18 cellular contexts compared by ENCODE assay signal in genomic region chr12:22702690-22703089, GRCh38.
"Had no signal": no experiment of that assay in that cellular context is flagged by ENCODE, and none has a peak within 500 bp of the region (broad histone marks: within the 10 kb centered on the region; RNA-seq: fewer than 3 reads in every experiment).

No MANE protein-coding gene starts in this region.

- DNase-seq: activated CD4-positive, alpha-beta T cell treated with anti-CD3 and anti-CD28 coated beads for 1 hour; activated CD8-positive, alpha-beta memory T cell treated with anti-CD3 and anti-CD28 coated beads, Interleukin-2, amount 50 U/mL, for 4 hours; activated CD8-positive, alpha-beta T cell treated with anti-CD3 and anti-CD28 coated beads for 36 hours; activated naive CD4-positive, alpha-beta T cell treated with Interleukin-2 at 50 U/mL for 16 hours; caudate nucleus; effector memory CD8-positive, alpha-beta T cell; gastrocnemius medialis; lower lobe of right lung; midbrain; naive B cell; posterior cingulate gyrus; T-helper 9 cell; thyroid gland had no signal

- H3K4me3 Mint-ChIP-seq: activated CD8-positive, alpha-beta T cell treated with anti-CD3 and anti-CD28 coated beads for 36 hours; dendritic cell treated with granulocyte-macrophage colony-stimulating factor and Interleukin-4, amounts not matched to agents 40 ng/mL and 50 ng/mL, for 4 days; effector memory CD8-positive, alpha-beta T cell; naive B cell had no signal

- H3K4me2 ChIP-seq: smooth muscle cell had no signal

- H3K36me3 Mint-ChIP-seq: naive B cell had no signal

- H3K9me3 Mint-ChIP-seq: activated CD8-positive, alpha-beta T cell treated with anti-CD3 and anti-CD28 coated beads for 36 hours; dendritic cell treated with granulocyte-macrophage colony-stimulating factor and Interleukin-4, amounts not matched to agents 40 ng/mL and 50 ng/mL, for 4 days; effector memory CD8-positive, alpha-beta T cell; naive B cell had no signal

- H3K36me3 ChIP-seq: gastrocnemius medialis, lower lobe of right lung, neutrophil, right atrium auricular region, thyroid gland had no signal

- H3K9me3 ChIP-seq: gastrocnemius medialis, lower lobe of right lung, neutrophil, right atrium auricular region, thyroid gland had no signal

- H3K4me1 Mint-ChIP-seq: naive B cell had no signal

- H3K27ac ChIP-seq: gastrocnemius medialis, lower lobe of right lung, neutrophil, right atrium auricular region, thyroid gland had no signal

- H3K27ac Mint-ChIP-seq: activated CD8-positive, alpha-beta T cell treated with anti-CD3 and anti-CD28 coated beads for 36 hours; dendritic cell treated with granulocyte-macrophage colony-stimulating factor and Interleukin-4, amounts not matched to agents 40 ng/mL and 50 ng/mL, for 4 days; effector memory CD8-positive, alpha-beta T cell; naive B cell had no signal

- FAIRE-seq: urothelium cell line had no signal

- ATAC-seq: activated CD8-positive, alpha-beta T cell treated with anti-CD3 and anti-CD28 coated beads for 36 hours; effector memory CD8-positive, alpha-beta T cell; gastrocnemius medialis; lower lobe of right lung had no signal

- H3K4me1 ChIP-seq: gastrocnemius medialis, lower lobe of right lung, right atrium auricular region, thyroid gland had no signal

- H3K27me3 Mint-ChIP-seq: dendritic cell treated with granulocyte-macrophage colony-stimulating factor and Interleukin-4, amounts not matched to agents 40 ng/mL and 50 ng/mL, for 4 days; naive B cell had no signal

- H3K4me3 ChIP-seq: gastrocnemius medialis, lower lobe of right lung, right atrium auricular region, smooth muscle cell, thyroid gland had no signal

- H3K27me3 ChIP-seq: gastrocnemius medialis, neutrophil, right atrium auricular region, thyroid gland had no signal
